In the genomic region with DNA sequence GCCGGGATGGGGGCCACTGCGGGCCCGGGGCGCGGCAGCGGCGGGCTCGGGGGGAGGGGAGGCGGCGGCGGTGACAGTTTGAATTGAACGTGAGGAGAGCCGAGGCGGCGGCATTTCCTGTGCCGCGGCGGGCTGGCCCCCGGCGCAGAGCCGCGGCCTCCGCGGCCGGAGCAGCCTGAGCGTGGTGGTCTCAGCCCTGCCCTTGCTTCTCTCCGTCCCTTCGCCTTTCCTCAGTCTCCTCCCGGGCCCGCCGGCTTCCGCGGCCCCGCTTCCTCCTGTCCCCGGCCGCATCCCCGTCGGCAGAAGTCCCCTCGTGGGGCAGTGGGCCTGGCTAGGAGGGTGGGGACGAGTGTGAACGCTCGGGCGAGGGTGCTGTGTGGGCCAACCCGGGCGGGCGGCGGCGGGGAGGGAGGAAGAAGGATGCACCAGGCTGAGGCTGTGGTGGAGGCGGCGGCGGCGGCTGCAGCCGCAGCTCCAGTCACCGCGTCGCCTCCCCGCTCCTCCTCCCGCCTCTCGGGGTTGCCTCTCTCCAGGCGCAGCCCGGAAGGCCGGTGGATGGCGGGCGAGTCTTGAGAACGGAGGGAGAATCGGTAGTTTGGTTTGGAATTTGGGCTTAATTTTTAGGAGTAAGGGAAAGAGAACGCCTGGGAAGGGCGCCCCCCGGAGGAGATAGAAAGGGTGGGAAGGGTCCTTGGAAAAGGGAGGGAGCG, we compare ENCODE assay signal across 8 cellular contexts. TPM values are rescaled to one million over a fixed set of nuclear protein-coding genes. Genes with fewer than 3 reads are reported as not detected.
DNase-seq lines count a peak whose midpoint lies in the region; ATAC-seq and TF ChIP-seq lines count a peak whose summit lies in the region.

No MANE protein-coding gene starts in this region.

- peak overlapping the region; percentile 94 for H3K4me2 ChIP-seq in OCI-LY7 (ENCODE audit: low read length)

- peak overlapping the region; percentile 96 for H3K27ac Mint-ChIP-seq in Caco-2 (ENCODE audit: unreplicated experiment)

- no peaks in the 10 kb centered on the region for H3K27me3 Mint-ChIP-seq in Caco-2 (ENCODE audit: insufficient read depth, unreplicated experiment)

- no peaks in the 10 kb centered on the region for H3K9me3 ChIP-seq in Caco-2
- no peaks in the 10 kb centered on the region for H3K9me3 ChIP-seq in OCI-LY7 (ENCODE audit: low read length)
- H3K9me3 ChIP-seq in esophagus (ENCODE audit: control insufficient read depth in 2 of 2, insufficient read depth in 1 of 2, low read depth in 1 of 2, low read length in 1 of 2): no peaks in the 10 kb centered on the region
- no peaks in the 10 kb centered on the region for H3K9me3 ChIP-seq in muscle layer of duodenum (ENCODE audit: control insufficient read depth in 1 of 2, low read length in 2 of 2)

- BruUV-seq in Caco-2 (replicated peaks; lab: Mats Ljungman, UMichigan) (no TSS peak), OCI-LY7 (replicated peaks; lab: Mats Ljungman, UMichigan) (no TSS peak)

- intact Hi-C loops in Caco-2 (cut with micrococcal nuclease; ENCODE audit: unreplicated experiment): loop anchor here (1.0 to 2.0 kb wide), 4 partner anchors 65 to 105 kb away; no protein-coding TSS in a partner anchor
- intact Hi-C loops in OCI-LY7 (cut with micrococcal nuclease; ENCODE audit: unreplicated experiment): loop anchor here (1.0 to 10.0 kb wide), 5 partner anchors 76 to 483 kb away; a partner anchor contains a TSS

- POLR2A ChIA-PET in Caco-2 (lab: Charles Lee): interaction anchor here (0.6 to 2.4 kb wide), 9 partner anchors 19 to 108 kb away, joined by 3 to 20 read pairs (median 4); a partner anchor contains a TSS
- POLR2A ChIA-PET in OCI-LY7 (lab: Charles Lee): interaction anchor here (0.7 to 8.0 kb wide), 12 partner anchors 18 to 109 kb away, joined by 3 to 196 read pairs (median 10); no protein-coding TSS in a partner anchor

- H3K4me3 ChIP-seq in Caco-2 (ENCODE audit: low read depth, low read length): peak overlapping the region; percentile 95
- peak overlapping the region; percentile 89 for H3K4me3 ChIP-seq in OCI-LY7 (ENCODE audit: low read depth, low read length, poor library complexity, severe bottlenecking)
- H3K4me3 ChIP-seq in esophagus (ENCODE audit: low read depth in 1 of 2, low read length in 2 of 2): peak overlapping the region; percentile 72 to 87
- peak overlapping the region; percentile 82 to 92 for H3K4me3 ChIP-seq in muscle layer of duodenum (ENCODE audit: low read depth in 1 of 2, low read length in 2 of 2)

- H4K20me1 ChIP-seq in OCI-LY7 (ENCODE audit: insufficient read depth, low read length): peaks cover 40% of the 10 kb centered on the region

- peaks cover 68% of the 10 kb centered on the region for H3K79me2 ChIP-seq in OCI-LY7 (ENCODE audit: insufficient read depth, low read depth, low read length)

- 0 to 1% methylated on average over 47 to 70 of the region's 70 CpGs for WGBS in esophagus, 2 donors

- H3K9me2 ChIP-seq in OCI-LY7 (ENCODE audit: insufficient read depth, low read length): no peaks in the 10 kb centered on the region

- H2AFZ ChIP-seq in OCI-LY7 (ENCODE audit: low read length): no peak overlapping the region

- H3K27me3 ChIP-seq in Caco-2 (replicated peaks; ENCODE audit: control insufficient read depth, insufficient read depth, low read length) (no peaks in the 10 kb centered on the region), esophagus (ENCODE audit: control insufficient read depth in 1 of 2, insufficient read depth in 2 of 2, low read length in 2 of 2) (no peaks in the 10 kb centered on the region), muscle layer of duodenum (ENCODE audit: low read depth, low read length) (no peaks in the 10 kb centered on the region)

- ATAC-seq in GM19467 (IDR thresholded peaks at IDR 0.05; ENCODE audit: unreplicated experiment): peak; percentile 24

- H3K4me1 Mint-ChIP-seq in Caco-2 (ENCODE audit: low read depth, unreplicated experiment): peaks cover 25% of the 10 kb centered on the region

- peaks cover 24% of the 10 kb centered on the region for H3K36me3 Mint-ChIP-seq in Caco-2 (ENCODE audit: insufficient read depth, unreplicated experiment)

- H3K9me3 Mint-ChIP-seq in Caco-2 (ENCODE audit: unreplicated experiment): no peaks in the 10 kb centered on the region

- H3K27ac ChIP-seq in OCI-LY7 (ENCODE audit: low read depth, low read length, poor library complexity, severe bottlenecking) (peak overlapping the region; percentile 90), esophagus (ENCODE audit: low read depth in 2 of 2, low read length in 1 of 2) (peak overlapping the region; percentile 97), muscle layer of duodenum (ENCODE audit: low read length) (peak overlapping the region; percentile 72)

- TF ChIP-seq CTCF in Caco-2 (IDR thresholded peaks at IDR 0.05; ENCODE audit: insufficient read depth in 1 of 2, low read depth in 1 of 2, low read length in 1 of 2, severe bottlenecking in 1 of 2, unreplicated experiment in 1 of 2) (peak; percentile 76 to 82), OCI-LY7 (conservative IDR thresholded peaks at IDR 0.05; ENCODE audit: low read length) (peak; percentile 80)

- CTCF ChIA-PET in Caco-2 (lab: Charles Lee): interaction anchor here (0.9 to 1.7 kb wide), 7 partner anchors 10 to 177 kb away, joined by 3 to 13 read pairs (median 4); a partner anchor contains a TSS
- CTCF ChIA-PET in OCI-LY7 (lab: Charles Lee; ENCODE audit: unreplicated experiment): interaction anchor here (1.1 to 4.2 kb wide), 6 partner anchors 18 to 490 kb away, joined by 3 to 23 read pairs (median 5); a partner anchor contains a TSS

- peak overlapping the region; percentile 90 for H3K4me3 Mint-ChIP-seq in Caco-2 (ENCODE audit: unreplicated experiment)

- H3K36me3 ChIP-seq in Caco-2 (ENCODE audit: control insufficient read depth, insufficient read depth, low read length) (no peaks in the 10 kb centered on the region), OCI-LY7 (ENCODE audit: insufficient read depth, low read length) (peaks cover 45% of the 10 kb centered on the region), esophagus (ENCODE audit: control insufficient read depth in 2 of 2, insufficient read depth in 2 of 2, low read length in 1 of 2) (no peaks in the 10 kb centered on the region), muscle layer of duodenum (ENCODE audit: control insufficient read depth in 1 of 2, insufficient read depth in 2 of 2, low read length in 2 of 2) (peaks cover 0 to 15% of the 10 kb centered on the region in 2 donors)

- DNase-seq in Caco-2 (peak; percentile 72 to 79), HPDE6-E6E7 (ENCODE audit: extremely low spot score) (peak; percentile 49), OCI-LY7 (ENCODE audit: low spot score) (peak; percentile 81), activated T-cell treated with anti-CD3 and anti-CD28 coated beads for 48 hours (ENCODE audit: low read depth) (peak; percentile 68)
- DNase-seq in stimulated activated CD8-positive, alpha-beta memory T cell treated with anti-CD3 and anti-CD28 coated beads, Interleukin-7, amount 100 ng/mL, for 4 hours (ENCODE audit: low read depth in 2 of 2): peak; percentile 44 to 75

- H3K4me1 ChIP-seq in Caco-2 (peaks cover 26% of the 10 kb centered on the region), OCI-LY7 (ENCODE audit: insufficient read depth, low read length, poor library complexity, severe bottlenecking) (peaks cover 47% of the 10 kb centered on the region), esophagus (ENCODE audit: control insufficient read depth in 2 of 2, insufficient read depth in 2 of 2, low read length in 1 of 2) (no peaks in the 10 kb centered on the region), muscle layer of duodenum (ENCODE audit: control insufficient read depth in 1 of 2, insufficient read depth in 2 of 2, low read length in 2 of 2) (peaks cover 9 to 36% of the 10 kb centered on the region in 2 donors)

RNA-seq across cellular contexts. Expression of a gene that starts 0.7 kb away (rescaled TPM):
- 224 and 227 TPM in 2 replicates for total RNA-seq in Caco-2 (2022)
- 175 and 287 TPM in 2 replicates for total RNA-seq in OCI-LY7 (2014; rRNA removed; shearing (Covaris generic))
- 270 and 271 TPM in 2 replicates for total RNA-seq in OCI-LY7 (2022)
- 100 to 1,000 TPM in 1 of 2 donors, 10 to 100 TPM in 1; 92.6 to 116 TPM for polyA plus RNA-seq in esophagus

Comparison
In these comparisons a context has a peak if more than half of its experiments do, and no peak if none do; other contexts are left out.
1. Peak in every context shown above with its lines: DNase-seq, ATAC-seq, H3K4me3 ChIP-seq and H3K27ac ChIP-seq.